Comparison of ENCODE assay signal across 19 cellular contexts in the genomic region with DNA sequence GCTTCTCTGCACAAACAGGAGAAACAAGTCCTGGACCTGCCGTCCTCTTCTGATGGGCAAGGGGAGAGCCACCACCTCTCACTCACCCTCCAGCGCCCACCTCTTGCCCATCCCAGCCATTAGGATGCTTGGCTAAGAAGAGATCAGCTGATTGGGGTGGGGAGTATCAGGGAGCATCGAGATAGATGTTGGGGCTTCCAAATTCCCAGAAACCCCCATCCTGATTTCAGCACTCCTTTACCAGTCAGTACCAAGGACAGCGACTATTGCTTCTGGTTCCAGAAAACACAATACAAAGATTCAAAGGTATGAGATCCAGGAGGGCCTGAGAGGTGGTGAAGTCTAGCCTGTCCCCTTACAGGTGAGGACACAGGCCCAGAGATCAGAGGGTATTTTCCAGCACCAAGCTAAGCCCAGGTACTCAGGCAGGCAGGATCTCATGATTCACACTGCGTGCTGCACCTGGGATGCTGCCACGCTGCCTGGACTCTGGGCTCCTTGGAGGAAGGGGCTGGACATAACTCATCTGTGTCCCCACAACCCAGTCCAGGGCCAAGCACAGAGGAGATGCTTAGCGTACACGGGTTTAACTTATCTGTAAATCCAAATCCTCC.
A peak's percentile ranks its signal among the peaks of the same experiment; 100 is the strongest.
DNase-seq lines count a peak whose midpoint lies in the region; ATAC-seq, FAIRE-seq and TF ChIP-seq lines count a peak whose summit lies in the region.
"Had no signal": no experiment of that assay in that cellular context is flagged by ENCODE, and none has a peak within 500 bp of the region (broad histone marks: within the 10 kb centered on the region; RNA-seq: fewer than 3 reads in every experiment).

No MANE protein-coding gene starts in this region.

- H3K27ac ChIP-seq in pancreas: no peak overlapping the region
- H3K27ac ChIP-seq: 22Rv1, KMS-11, lower lobe of right lung, SJSA1, suprapubic skin had no signal

- no peaks in the 10 kb centered on the region for H3K27me3 ChIP-seq in pancreas
- H3K27me3 ChIP-seq: SJSA1 had no signal

- TF ChIP-seq CTCF in epithelial cell of esophagus (IDR thresholded peaks at IDR 0.05; ENCODE audit: insufficient read depth, low read depth, low read length, missing control alignments) (no peak), pancreas (IDR thresholded peaks at IDR 0.05) (no peak)

- no peak overlapping the region for H3K4me3 ChIP-seq in epithelial cell of esophagus (ENCODE audit: low read length)
- H3K4me3 ChIP-seq in pancreas: no peak overlapping the region
- H3K4me3 ChIP-seq: lower lobe of right lung, SJSA1, suprapubic skin had no signal

- no peak for ATAC-seq in pancreas
- ATAC-seq: lower lobe of right lung had no signal

- no peaks in the 10 kb centered on the region for H3K4me1 ChIP-seq in pancreas
- H3K4me1 ChIP-seq: lower lobe of right lung, SJSA1, suprapubic skin had no signal

- H3K9me3 ChIP-seq in pancreas: no peaks in the 10 kb centered on the region
- H3K9me3 ChIP-seq: lower lobe of right lung, SJSA1, suprapubic skin had no signal

- intact Hi-C loops in pancreas (cut with DNase I): no loop called here

- no peaks in the 10 kb centered on the region for H3K36me3 ChIP-seq in pancreas
- H3K36me3 ChIP-seq: lower lobe of right lung, SJSA1, suprapubic skin had no signal

- 40 to 48% methylated on average over 8 of the region's 8 CpGs for WGBS in pancreas, 2 donors

- FAIRE-seq in pancreas (lab: Jason Lieb, UNC): no peak
- FAIRE-seq: small intestine had no signal

- DNase-seq in DMS 273 (lab: John Stamatoyannopoulos, UW; ENCODE audit: unreplicated experiment) (peak; percentile 20), DMS 273 treated with DMSO at 0.1 percent for 48 hours (lab: John Stamatoyannopoulos, UW) (no peak), epithelial cell of esophagus (ENCODE audit: low read depth) (peak; percentile 5), retina (peak; percentile 34), HPDE6-E6E7 (ENCODE audit: extremely low spot score) (no peak), pancreas (no peak), midbrain (lab: John Stamatoyannopoulos, UW) (no peak)
- DNase-seq: activated CD8-positive, alpha-beta memory T cell treated with anti-CD3 and anti-CD28 coated beads, Interleukin-2, amount 50 U/mL, for 4 hours; activated naive CD4-positive, alpha-beta T cell treated with anti-CD3 and anti-CD28 coated beads, Interleukin-2, amount 50 U/mL, for 16 hours; hypothalamus; lower lobe of right lung; NCI-H2081; NCI-H82; small intestine had no signal

TF ChIP-seq in PFSK-1, 5 proteins besides CTCF, POLR2A, EP300 and RAD21:
- no peak for TF ChIP-seq FOXP2 (optimal IDR thresholded peaks at IDR 0.05; ENCODE audit: borderline replicate concordance, extremely low read depth, extremely low read length, insufficient read depth)
- TF ChIP-seq, protein P1, sequence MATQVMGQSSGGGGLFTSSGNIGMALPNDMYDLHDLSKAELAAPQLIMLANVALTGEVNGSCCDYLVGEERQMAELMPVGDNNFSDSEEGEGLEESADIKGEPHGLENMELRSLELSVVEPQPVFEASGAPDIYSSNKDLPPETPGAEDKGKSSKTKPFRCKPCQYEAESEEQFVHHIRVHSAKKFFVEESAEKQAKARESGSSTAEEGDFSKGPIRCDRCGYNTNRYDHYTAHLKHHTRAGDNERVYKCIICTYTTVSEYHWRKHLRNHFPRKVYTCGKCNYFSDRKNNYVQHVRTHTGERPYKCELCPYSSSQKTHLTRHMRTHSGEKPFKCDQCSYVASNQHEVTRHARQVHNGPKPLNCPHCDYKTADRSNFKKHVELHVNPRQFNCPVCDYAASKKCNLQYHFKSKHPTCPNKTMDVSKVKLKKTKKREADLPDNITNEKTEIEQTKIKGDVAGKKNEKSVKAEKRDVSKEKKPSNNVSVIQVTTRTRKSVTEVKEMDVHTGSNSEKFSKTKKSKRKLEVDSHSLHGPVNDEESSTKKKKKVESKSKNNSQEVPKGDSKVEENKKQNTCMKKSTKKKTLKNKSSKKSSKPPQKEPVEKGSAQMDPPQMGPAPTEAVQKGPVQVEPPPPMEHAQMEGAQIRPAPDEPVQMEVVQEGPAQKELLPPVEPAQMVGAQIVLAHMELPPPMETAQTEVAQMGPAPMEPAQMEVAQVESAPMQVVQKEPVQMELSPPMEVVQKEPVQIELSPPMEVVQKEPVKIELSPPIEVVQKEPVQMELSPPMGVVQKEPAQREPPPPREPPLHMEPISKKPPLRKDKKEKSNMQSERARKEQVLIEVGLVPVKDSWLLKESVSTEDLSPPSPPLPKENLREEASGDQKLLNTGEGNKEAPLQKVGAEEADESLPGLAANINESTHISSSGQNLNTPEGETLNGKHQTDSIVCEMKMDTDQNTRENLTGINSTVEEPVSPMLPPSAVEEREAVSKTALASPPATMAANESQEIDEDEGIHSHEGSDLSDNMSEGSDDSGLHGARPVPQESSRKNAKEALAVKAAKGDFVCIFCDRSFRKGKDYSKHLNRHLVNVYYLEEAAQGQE (IDR thresholded peaks at IDR 0.05; ENCODE audit: insufficient read depth in 1 of 2, low read depth in 2 of 2, low read length in 2 of 2): peak; percentile 74 to 92

Comparison
In these comparisons a context has a peak if more than half of its experiments do, and no peak if none do; other contexts are left out.
1. DNase-seq: peak in DMS 273 (single experiment), epithelial cell of esophagus (single experiment) and retina (single experiment); none in DMS 273 treated with DMSO at 0.1 percent for 48 hours (single experiment), HPDE6-E6E7 (single experiment), pancreas (0 of 6) and midbrain (single experiment).